Comparison of ENCODE assay signal across 1 cellular context in genomic region chr17:8226536-8227237, GRCh38.
TF ChIP-seq lines count a peak whose summit lies in the region.

No MANE protein-coding gene starts in this region.

TF ChIP-seq in HepG2, 621 proteins besides CTCF, POLR2A, EP300 and RAD21:
- TF ChIP-seq ZBTB26 (CRISPR knock-in tag; IDR thresholded peaks at IDR 0.05; ENCODE audit: borderline replicate concordance) (no peak), ZC3H13 (CRISPR knock-in tag; IDR thresholded peaks at IDR 0.05) (peak; percentile 63; the same call in 1 of the 2 replicates), POLR2AphosphoS5 (IDR thresholded peaks at IDR 0.05; ENCODE audit: low read depth, low read length) (0 out of 2 replicates have a peak, but pooled peaks have one; percentile 31), RFXAP (CRISPR knock-in tag; IDR thresholded peaks at IDR 0.05; ENCODE audit: borderline replicate concordance) (no peak), MAFF (IDR thresholded peaks at IDR 0.05; ENCODE audit: low read depth, low read length) (0 out of 2 replicates have a peak, but pooled peaks have one; percentile 13), POLR2G (IDR thresholded peaks at IDR 0.05; ENCODE audit: low read depth, low read length) (peak; percentile 48; the same call in 1 of the 2 replicates), KLF11 (CRISPR knock-in tag; IDR thresholded peaks at IDR 0.05) (no peak), CENPBD1 (CRISPR knock-in tag; IDR thresholded peaks at IDR 0.05; ENCODE audit: borderline replicate concordance, low read depth) (no peak), TMF1 (CRISPR knock-in tag; IDR thresholded peaks at IDR 0.05; ENCODE audit: low read depth) (no peak), ZNF790 (CRISPR knock-in tag; IDR thresholded peaks at IDR 0.05; ENCODE audit: borderline replicate concordance) (no peak), MAFK (conservative IDR thresholded peaks at IDR 0.05 in 1 of 2, IDR thresholded peaks at IDR 0.05 in 1 of 2; ENCODE audit: low read length in 2 of 2) (peak; percentile 31 to 64), ZNF24 (IDR thresholded peaks at IDR 0.05) (peak; percentile 76; the same call in 1 of the 2 replicates)
